Comparison of ENCODE assay signal across 8 cellular contexts in genomic region chr10:7818295-7819125, GRCh38. TPM values are rescaled to one million over a fixed set of nuclear protein-coding genes. Genes with fewer than 3 reads are reported as not detected.
DNase-seq lines count a peak whose midpoint lies in the region; ATAC-seq and TF ChIP-seq lines count a peak whose summit lies in the region.

A gene with protein sequence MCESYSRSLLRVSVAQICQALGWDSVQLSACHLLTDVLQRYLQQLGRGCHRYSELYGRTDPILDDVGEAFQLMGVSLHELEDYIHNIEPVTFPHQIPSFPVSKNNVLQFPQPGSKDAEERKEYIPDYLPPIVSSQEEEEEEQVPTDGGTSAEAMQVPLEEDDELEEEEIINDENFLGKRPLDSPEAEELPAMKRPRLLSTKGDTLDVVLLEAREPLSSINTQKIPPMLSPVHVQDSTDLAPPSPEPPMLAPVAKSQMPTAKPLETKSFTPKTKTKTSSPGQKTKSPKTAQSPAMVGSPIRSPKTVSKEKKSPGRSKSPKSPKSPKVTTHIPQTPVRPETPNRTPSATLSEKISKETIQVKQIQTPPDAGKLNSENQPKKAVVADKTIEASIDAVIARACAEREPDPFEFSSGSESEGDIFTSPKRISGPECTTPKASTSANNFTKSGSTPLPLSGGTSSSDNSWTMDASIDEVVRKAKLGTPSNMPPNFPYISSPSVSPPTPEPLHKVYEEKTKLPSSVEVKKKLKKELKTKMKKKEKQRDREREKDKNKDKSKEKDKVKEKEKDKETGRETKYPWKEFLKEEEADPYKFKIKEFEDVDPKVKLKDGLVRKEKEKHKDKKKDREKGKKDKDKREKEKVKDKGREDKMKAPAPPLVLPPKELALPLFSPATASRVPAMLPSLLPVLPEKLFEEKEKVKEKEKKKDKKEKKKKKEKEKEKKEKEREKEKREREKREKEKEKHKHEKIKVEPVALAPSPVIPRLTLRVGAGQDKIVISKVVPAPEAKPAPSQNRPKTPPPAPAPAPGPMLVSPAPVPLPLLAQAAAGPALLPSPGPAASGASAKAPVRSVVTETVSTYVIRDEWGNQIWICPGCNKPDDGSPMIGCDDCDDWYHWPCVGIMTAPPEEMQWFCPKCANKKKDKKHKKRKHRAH (plus strand): TSS chr10:7818505. CDS start chr10:7818710, 205 bp downstream.

- CTCF ChIA-PET in activated B cell treated with CpG ODN at 0.5 μM for 24 hours (lab: Charles Lee), result interaction anchor here (0.7 to 1.4 kb wide), 4 partner anchors 234 to 575 kb away, joined by 3 to 5 read pairs (median 3); no protein-coding TSS in a partner anchor

- peak within 1 kb of the TSS; percentile 96 to 97 for H3K4me3 ChIP-seq in cardiac fibroblast (replicated peaks in 1 of 2; ENCODE audit: low read depth in 2 of 2, low read length in 2 of 2)

- intact Hi-C loops in activated B cell treated with CpG ODN at 0.5 μM for 24 hours (cut with micrococcal nuclease), result loop anchor here (1.0 to 10.0 kb wide), 3 partner anchors 30 to 1414 kb away; partner anchors contain the start of gene ATP5F1C

- POLR2A ChIA-PET in activated B cell treated with CpG ODN at 0.5 μM for 24 hours (lab: Charles Lee), result interaction anchor here (0.8 to 6.0 kb wide), 7 partner anchors 10 to 1158 kb away, joined by 3 to 108 read pairs (median 6); partner anchors contain the start of genes ATP5F1C and KIN

- H3K36me3 Mint-ChIP-seq in activated B cell treated with CpG ODN at 0.5 μM for 24 hours (ENCODE audit: low read depth), result peaks cover 19% of the 10 kb centered on the region

- H3K4me3 Mint-ChIP-seq in activated B cell treated with CpG ODN at 0.5 μM for 24 hours, result peak within 1 kb of the TSS; percentile 100

- ATAC-seq in GM18873 (IDR thresholded peaks at IDR 0.05; ENCODE audit: low FRiP score, unreplicated experiment), result peak; percentile 90
- peak; percentile 82 for ATAC-seq in HG03108 (IDR thresholded peaks at IDR 0.05; ENCODE audit: unreplicated experiment)
- ATAC-seq in activated B cell treated with CpG ODN at 0.5 μM for 24 hours (ENCODE audit: low read depth), result peak; percentile 93

- H3K27ac Mint-ChIP-seq in activated B cell treated with CpG ODN at 0.5 μM for 24 hours, result peak within 1 kb of the TSS; percentile 87

- DNase-seq in AG08395 (ENCODE audit: low spot score), result peak; percentile 93
- peak; percentile 81 for DNase-seq in NCI-H2196 (lab: John Stamatoyannopoulos, UW; ENCODE audit: unreplicated experiment)
- peak; percentile 90 for DNase-seq in activated B cell treated with CpG ODN at 0.5 μM for 24 hours
- peak; percentile 86 to 87 for DNase-seq in cardiac fibroblast (ENCODE audit: low read depth in 2 of 2)
- peak; percentile 95 for DNase-seq in inferior parietal cortex (ENCODE audit: extremely low spot score)
- DNase-seq in smooth muscle cell of the brain vasculature (ENCODE audit: low read depth, low spot score), result peak; percentile 62

- H3K9me3 Mint-ChIP-seq in activated B cell treated with CpG ODN at 0.5 μM for 24 hours, result no peaks in the 10 kb centered on the region

- peaks cover 4% of the 10 kb centered on the region for H3K27me3 Mint-ChIP-seq in activated B cell treated with CpG ODN at 0.5 μM for 24 hours

- H3K4me1 Mint-ChIP-seq in activated B cell treated with CpG ODN at 0.5 μM for 24 hours, result peaks cover 27% of the 10 kb centered on the region

- TF ChIP-seq CTCF in activated B cell treated with CpG ODN at 0.5 μM for 24 hours (IDR thresholded peaks at IDR 0.05), result no peak
- no peak for TF ChIP-seq CTCF in cardiac fibroblast (IDR thresholded peaks at IDR 0.05; ENCODE audit: low read depth, low read length)

RNA-seq across cellular contexts. Expression of the gene that starts here (rescaled TPM):
- total RNA-seq in activated B cell treated with CpG ODN at 0.5 μM for 24 hours, result 12.4 and 12.6 TPM in 2 replicates

Comparison
In these comparisons a context has a peak if more than half of its experiments do, and no peak if none do; other contexts are left out.
1. Peak in every context shown above with its lines: DNase-seq, ATAC-seq and H3K4me3 ChIP-seq.